In the genomic region with DNA sequence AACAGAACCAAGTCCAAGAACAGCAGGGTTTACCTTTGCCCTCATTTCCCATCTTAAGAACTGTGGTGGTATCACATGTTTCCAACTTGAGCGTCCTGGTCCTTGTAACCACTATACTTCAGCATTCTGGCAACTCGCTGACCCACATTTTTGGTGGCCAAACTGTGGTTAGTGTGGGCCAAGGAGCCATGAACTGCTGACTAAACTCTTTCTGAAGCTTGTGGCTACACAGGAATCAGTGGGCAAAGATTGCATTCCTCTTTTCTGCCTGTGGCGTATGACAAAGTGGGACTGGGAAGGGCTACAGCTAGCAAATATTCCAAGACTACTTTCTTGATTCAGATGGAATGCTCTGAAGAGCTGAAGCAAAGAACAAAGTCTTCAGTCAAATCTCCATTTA, we compare ENCODE assay signal across 15 cellular contexts.
A peak's percentile ranks its signal among the peaks of the same experiment; 100 is the strongest.
DNase-seq lines count a peak whose midpoint lies in the region; ATAC-seq and TF ChIP-seq lines count a peak whose summit lies in the region.
"Had no signal": no experiment of that assay in that cellular context is flagged by ENCODE, and none has a peak within 500 bp of the region (broad histone marks: within the 10 kb centered on the region; RNA-seq: fewer than 3 reads in every experiment).

No MANE protein-coding gene starts in this region.

- H3F3A ChIP-seq in GM23248 (ENCODE audit: insufficient read depth) (no peaks in the 10 kb centered on the region), smooth muscle cell (ENCODE audit: low read depth) (no peaks in the 10 kb centered on the region)

- no peaks in the 10 kb centered on the region for H3K79me2 ChIP-seq in GM23248 (ENCODE audit: insufficient read depth)
- no peaks in the 10 kb centered on the region for H3K79me2 ChIP-seq in smooth muscle cell (ENCODE audit: low read depth)

- TF ChIP-seq CTCF in fibroblast of villous mesenchyme (IDR thresholded peaks at IDR 0.05; ENCODE audit: insufficient read depth, low read depth, low read length) (no peak), smooth muscle cell (IDR thresholded peaks at IDR 0.05; ENCODE audit: borderline replicate concordance, insufficient read depth, poor library complexity, severe bottlenecking) (no peak)

- 6% methylated on average over 2 to 3 of the region's 3 CpGs for WGBS in GM23248 (ENCODE audit: low coverage in 1 of 2, low lambda C conversion rate in 2 of 2, missing lambda C conversion rate in 2 of 2), 2 experiments
- 56% methylated on average over 3 of the region's 3 CpGs for WGBS in smooth muscle cell (ENCODE audit: low lambda C conversion rate)

- H3K9me2 ChIP-seq in GM23248 (ENCODE audit: insufficient read depth), result no peaks in the 10 kb centered on the region

- H3K4me3 ChIP-seq in GM23248 (no peak overlapping the region), fibroblast of villous mesenchyme (ENCODE audit: low read depth, low read length) (no peak overlapping the region), smooth muscle cell (no peak overlapping the region)

- no peaks in the 10 kb centered on the region for H3K36me3 ChIP-seq in GM23248 (ENCODE audit: low read depth)
- no peaks in the 10 kb centered on the region for H3K36me3 ChIP-seq in smooth muscle cell (ENCODE audit: low read depth)

- H3K27me3 ChIP-seq in GM23248 (replicated peaks; ENCODE audit: insufficient read depth) (no peaks in the 10 kb centered on the region), smooth muscle cell (ENCODE audit: low read depth) (no peaks in the 10 kb centered on the region)

- ATAC-seq in GM21381 (IDR thresholded peaks at IDR 0.05; ENCODE audit: unreplicated experiment) (no peak), HG03520 (IDR thresholded peaks at IDR 0.05; ENCODE audit: unreplicated experiment) (no peak)
- ATAC-seq: natural killer cell treated with Interleukin-12 subunit alpha and Interleukin-12 subunit beta and Interleukin-15 and Interleukin-18, amount 100 ng/mL, for 72 hours; sciatic nerve had no signal

- peaks cover 10% of the 10 kb centered on the region for H3K4me1 ChIP-seq in GM23248 (ENCODE audit: insufficient read depth)
- no peaks in the 10 kb centered on the region for H3K4me1 ChIP-seq in smooth muscle cell (ENCODE audit: low read depth)

- no peak overlapping the region for H2AFZ ChIP-seq in GM23248
- H2AFZ ChIP-seq in smooth muscle cell (ENCODE audit: low read depth), result no peak overlapping the region

- H3K27ac ChIP-seq in GM23248 (peak overlapping the region; percentile 41), smooth muscle cell (ENCODE audit: low read depth) (peak overlapping the region; percentile 18)

- H3K4me2 ChIP-seq in GM23248 (ENCODE audit: unreplicated experiment), result no peak overlapping the region
- no peak overlapping the region for H3K4me2 ChIP-seq in smooth muscle cell

- H3K9me3 ChIP-seq in GM23248 (ENCODE audit: low read depth) (no peaks in the 10 kb centered on the region), smooth muscle cell (replicated peaks; ENCODE audit: low read depth) (no peaks in the 10 kb centered on the region)

- DNase-seq in GM23248 (peak; percentile 76), SK-MEL-5 (ENCODE audit: low read depth, low spot score) (peak; percentile 1), fibroblast of villous mesenchyme (ENCODE audit: low read depth) (peak; percentile 17), smooth muscle cell (lab: John Stamatoyannopoulos, UW; ENCODE audit: unreplicated experiment) (no peak), NCI-H446 (lab: John Stamatoyannopoulos, UW) (no peak), GF-D8 (lab: John Stamatoyannopoulos, UW) (no peak)
- DNase-seq: activated CD4-positive, CD25-positive, alpha-beta regulatory T cell treated with anti-CD3 and anti-CD28 coated beads, Interleukin-2, amount 50 U/mL, for 72 hours; activated T-cell treated with anti-CD3 and anti-CD28 coated beads, Interleukin-2, amount 50 U/mL, for 1 hour; left cardiac atrium; NCI-H1092; NCI-H2227 treated with DMSO at 0.1 percent for 48 hours had no signal

- H3K9ac ChIP-seq in GM23248, result no peak overlapping the region
- no peak overlapping the region for H3K9ac ChIP-seq in smooth muscle cell (ENCODE audit: low read depth)

- in situ Hi-C loops in GM23248 (cut with MboI), result loop anchor here (25.0 kb wide), 2 partner anchors 361 to 539 kb away; no protein-coding TSS in a partner anchor
- in situ Hi-C loops in SK-MEL-5 (cut with HindIII; ENCODE audit: low pct_unique_long_range_greater_than_20kb, low sequenced_read_pairs), result no loop called here

- H4K20me1 ChIP-seq in GM23248 (ENCODE audit: insufficient read depth) (no peaks in the 10 kb centered on the region), smooth muscle cell (ENCODE audit: low read depth) (no peaks in the 10 kb centered on the region)

Comparison
In these comparisons a context has a peak if more than half of its experiments do, and no peak if none do; other contexts are left out.
1. DNase-seq: peak in GM23248 (single experiment), SK-MEL-5 (single experiment) and fibroblast of villous mesenchyme (single experiment); none in smooth muscle cell (single experiment), NCI-H446 (0 of 2) and GF-D8 (single experiment).